ENCODE assay signal across 1 cellular context in genomic region chr16:3023669-3024478, GRCh38.
TF ChIP-seq lines count a peak whose summit lies in the region.

A gene with protein sequence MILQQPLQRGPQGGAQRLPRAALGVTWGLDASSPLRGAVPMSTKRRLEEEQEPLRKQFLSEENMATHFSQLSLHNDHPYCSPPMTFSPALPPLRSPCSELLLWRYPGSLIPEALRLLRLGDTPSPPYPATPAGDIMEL (minus strand): TSS chr16:3023942. CDS start chr16:3023941, 1 bp downstream.
Gene THOC6, plus strand, starts transcription at chr16:3024035. Its CDS starts 292 bp downstream, at chr16:3024327.

TF ChIP-seq in HepG2, 621 proteins besides CTCF, POLR2A, EP300 and RAD21 (continued from another document and continues in another):
- TF ChIP-seq ZHX2 (IDR thresholded peaks at IDR 0.05; ENCODE audit: low read depth), result peak; percentile 75; the same call in 1 of the 2 replicates
- no peak for TF ChIP-seq ZHX2 (CRISPR knock-in tag; IDR thresholded peaks at IDR 0.05; ENCODE audit: borderline replicate concordance)
- no peak; the same call in 1 of the 2 replicates for TF ChIP-seq NR2F2 (IDR thresholded peaks at IDR 0.05; ENCODE audit: borderline replicate concordance, low read depth)
- TF ChIP-seq CSRNP1 (CRISPR knock-in tag; IDR thresholded peaks at IDR 0.05), result peak; percentile 91
- TF ChIP-seq FIP1L1 (IDR thresholded peaks at IDR 0.05; ENCODE audit: borderline replicate concordance, insufficient read depth, low read depth, low read length), result peak; percentile 90; the same call in 1 of the 2 replicates
- peak; percentile 41; the same call in 1 of the 2 replicates for TF ChIP-seq NFKBIZ (CRISPR knock-in tag; IDR thresholded peaks at IDR 0.05)
- peak; percentile 51; the same call in 1 of the 2 replicates for TF ChIP-seq ZSCAN9 (CRISPR knock-in tag; IDR thresholded peaks at IDR 0.05; ENCODE audit: borderline replicate concordance)
- TF ChIP-seq SP2 (CRISPR knock-in tag; IDR thresholded peaks at IDR 0.05), result peak; percentile 58; the same call in 1 of the 2 replicates
- peak; percentile 85 for TF ChIP-seq IRF9 (CRISPR knock-in tag; IDR thresholded peaks at IDR 0.05; ENCODE audit: borderline replicate concordance)
- TF ChIP-seq YY1 (IDR thresholded peaks at IDR 0.05; ENCODE audit: insufficient read depth, insufficient replicate concordance, low read depth, low read length), result peak; percentile 57
- TF ChIP-seq ZNF225 (CRISPR knock-in tag; IDR thresholded peaks at IDR 0.05), result peak; percentile 44
- TF ChIP-seq ATF7-NPFF (CRISPR knock-in tag; IDR thresholded peaks at IDR 0.05; ENCODE audit: low read depth), result peak; percentile 73; the same call in 1 of the 2 replicates
- peak; percentile 20; the same call in 1 of the 2 replicates for TF ChIP-seq CCDC6 (CRISPR knock-in tag; IDR thresholded peaks at IDR 0.05)
- peak; percentile 88 for TF ChIP-seq CHD2 (IDR thresholded peaks at IDR 0.05; ENCODE audit: low read depth, low read length)
- TF ChIP-seq, protein P1, sequence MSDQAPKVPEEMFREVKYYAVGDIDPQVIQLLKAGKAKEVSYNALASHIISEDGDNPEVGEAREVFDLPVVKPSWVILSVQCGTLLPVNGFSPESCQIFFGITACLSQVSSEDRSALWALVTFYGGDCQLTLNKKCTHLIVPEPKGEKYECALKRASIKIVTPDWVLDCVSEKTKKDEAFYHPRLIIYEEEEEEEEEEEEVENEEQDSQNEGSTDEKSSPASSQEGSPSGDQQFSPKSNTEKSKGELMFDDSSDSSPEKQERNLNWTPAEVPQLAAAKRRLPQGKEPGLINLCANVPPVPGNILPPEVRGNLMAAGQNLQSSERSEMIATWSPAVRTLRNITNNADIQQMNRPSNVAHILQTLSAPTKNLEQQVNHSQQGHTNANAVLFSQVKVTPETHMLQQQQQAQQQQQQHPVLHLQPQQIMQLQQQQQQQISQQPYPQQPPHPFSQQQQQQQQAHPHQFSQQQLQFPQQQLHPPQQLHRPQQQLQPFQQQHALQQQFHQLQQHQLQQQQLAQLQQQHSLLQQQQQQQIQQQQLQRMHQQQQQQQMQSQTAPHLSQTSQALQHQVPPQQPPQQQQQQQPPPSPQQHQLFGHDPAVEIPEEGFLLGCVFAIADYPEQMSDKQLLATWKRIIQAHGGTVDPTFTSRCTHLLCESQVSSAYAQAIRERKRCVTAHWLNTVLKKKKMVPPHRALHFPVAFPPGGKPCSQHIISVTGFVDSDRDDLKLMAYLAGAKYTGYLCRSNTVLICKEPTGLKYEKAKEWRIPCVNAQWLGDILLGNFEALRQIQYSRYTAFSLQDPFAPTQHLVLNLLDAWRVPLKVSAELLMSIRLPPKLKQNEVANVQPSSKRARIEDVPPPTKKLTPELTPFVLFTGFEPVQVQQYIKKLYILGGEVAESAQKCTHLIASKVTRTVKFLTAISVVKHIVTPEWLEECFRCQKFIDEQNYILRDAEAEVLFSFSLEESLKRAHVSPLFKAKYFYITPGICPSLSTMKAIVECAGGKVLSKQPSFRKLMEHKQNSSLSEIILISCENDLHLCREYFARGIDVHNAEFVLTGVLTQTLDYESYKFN (CRISPR knock-in tag; conservative IDR thresholded peaks at IDR 0.05), result no peak; the same call in 1 of the 2 replicates
- TF ChIP-seq DPF2 (CRISPR knock-in tag; IDR thresholded peaks at IDR 0.05; ENCODE audit: borderline replicate concordance, low read depth), result no peak
- peak; percentile 58; the same call in 1 of the 2 replicates for TF ChIP-seq ZSCAN25 (CRISPR knock-in tag; IDR thresholded peaks at IDR 0.05)
- peak; percentile 83; the same call in 1 of the 2 replicates for TF ChIP-seq ZSCAN31 (CRISPR knock-in tag; IDR thresholded peaks at IDR 0.05; ENCODE audit: low read depth)
- peak; percentile 83 for TF ChIP-seq ELF1 (CRISPR knock-in tag; IDR thresholded peaks at IDR 0.05)
- TF ChIP-seq IRF2 (CRISPR knock-in tag; IDR thresholded peaks at IDR 0.05), result peak; percentile 96
- TF ChIP-seq KMT2B (CRISPR knock-in tag; IDR thresholded peaks at IDR 0.05), result peak; percentile 69
- 0 out of 2 replicates have a peak, but pooled peaks have one; percentile 31 for TF ChIP-seq CHCHD3 (CRISPR knock-in tag; IDR thresholded peaks at IDR 0.05)
- TF ChIP-seq ZNF230 (CRISPR knock-in tag; IDR thresholded peaks at IDR 0.05), result peak; percentile 87; the same call in 1 of the 2 replicates
- TF ChIP-seq MLLT10 (CRISPR knock-in tag; IDR thresholded peaks at IDR 0.05), result no peak
- TF ChIP-seq TOPORS (CRISPR knock-in tag; IDR thresholded peaks at IDR 0.05), result 0 out of 2 replicates have a peak, but pooled peaks have one; percentile 51
- TF ChIP-seq ARNT2 (CRISPR knock-in tag; IDR thresholded peaks at IDR 0.05; ENCODE audit: low read depth), result peak; percentile 54; the same call in 1 of the 2 replicates
- no peak for TF ChIP-seq HNF4A (CRISPR knock-in tag; IDR thresholded peaks at IDR 0.05)
- no peak for TF ChIP-seq FOXA1 (IDR thresholded peaks at IDR 0.05)
- TF ChIP-seq FOXA1 (CRISPR knock-in tag; IDR thresholded peaks at IDR 0.05), result peak; percentile 57
- TF ChIP-seq GABPA (IDR thresholded peaks at IDR 0.05; ENCODE audit: low read depth, low read length), result peak; percentile 59
- TF ChIP-seq GABPA (CRISPR knock-in tag; IDR thresholded peaks at IDR 0.05; ENCODE audit: low read depth), result peak; percentile 89
- TF ChIP-seq ZNF792 (CRISPR knock-in tag; IDR thresholded peaks at IDR 0.05), result peak; percentile 64; the same call in 1 of the 2 replicates
- peak; percentile 75; the same call in 1 of the 2 replicates for TF ChIP-seq TAF1 (CRISPR knock-in tag; IDR thresholded peaks at IDR 0.05)
- TF ChIP-seq ATF4 (CRISPR knock-in tag; IDR thresholded peaks at IDR 0.05), result peak in 1 of 2 experiments; percentile 95; a peak in 2 of 4 replicates
- peak; percentile 84; the same call in 1 of the 2 replicates for TF ChIP-seq KAT8 (CRISPR knock-in tag; IDR thresholded peaks at IDR 0.05)
- TF ChIP-seq ZNF629 (CRISPR knock-in tag; conservative IDR thresholded peaks at IDR 0.05), result no peak
- TF ChIP-seq SP140L (CRISPR knock-in tag; IDR thresholded peaks at IDR 0.05; ENCODE audit: borderline replicate concordance), result no peak
- TF ChIP-seq, protein P2, sequence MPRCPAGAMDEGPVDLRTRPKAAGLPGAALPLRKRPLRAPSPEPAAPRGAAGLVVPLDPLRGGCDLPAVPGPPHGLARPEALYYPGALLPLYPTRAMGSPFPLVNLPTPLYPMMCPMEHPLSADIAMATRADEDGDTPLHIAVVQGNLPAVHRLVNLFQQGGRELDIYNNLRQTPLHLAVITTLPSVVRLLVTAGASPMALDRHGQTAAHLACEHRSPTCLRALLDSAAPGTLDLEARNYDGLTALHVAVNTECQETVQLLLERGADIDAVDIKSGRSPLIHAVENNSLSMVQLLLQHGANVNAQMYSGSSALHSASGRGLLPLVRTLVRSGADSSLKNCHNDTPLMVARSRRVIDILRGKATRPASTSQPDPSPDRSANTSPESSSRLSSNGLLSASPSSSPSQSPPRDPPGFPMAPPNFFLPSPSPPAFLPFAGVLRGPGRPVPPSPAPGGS (CRISPR knock-in tag; IDR thresholded peaks at IDR 0.05), result peak; percentile 90
- TF ChIP-seq ZC3H4 (CRISPR knock-in tag; IDR thresholded peaks at IDR 0.05; ENCODE audit: borderline replicate concordance), result peak; percentile 44; the same call in 1 of the 2 replicates
- no peak for TF ChIP-seq GPBP1L1 (CRISPR knock-in tag; IDR thresholded peaks at IDR 0.05)
- TF ChIP-seq, protein P3, sequence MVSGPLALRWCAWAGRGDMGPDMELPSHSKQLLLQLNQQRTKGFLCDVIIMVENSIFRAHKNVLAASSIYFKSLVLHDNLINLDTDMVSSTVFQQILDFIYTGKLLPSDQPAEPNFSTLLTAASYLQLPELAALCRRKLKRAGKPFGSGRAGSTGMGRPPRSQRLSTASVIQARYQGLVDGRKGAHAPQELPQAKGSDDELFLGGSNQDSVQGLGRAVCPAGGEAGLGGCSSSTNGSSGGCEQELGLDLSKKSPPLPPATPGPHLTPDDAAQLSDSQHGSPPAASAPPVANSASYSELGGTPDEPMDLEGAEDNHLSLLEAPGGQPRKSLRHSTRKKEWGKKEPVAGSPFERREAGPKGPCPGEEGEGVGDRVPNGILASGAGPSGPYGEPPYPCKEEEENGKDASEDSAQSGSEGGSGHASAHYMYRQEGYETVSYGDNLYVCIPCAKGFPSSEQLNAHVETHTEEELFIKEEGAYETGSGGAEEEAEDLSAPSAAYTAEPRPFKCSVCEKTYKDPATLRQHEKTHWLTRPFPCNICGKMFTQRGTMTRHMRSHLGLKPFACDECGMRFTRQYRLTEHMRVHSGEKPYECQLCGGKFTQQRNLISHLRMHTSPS (CRISPR knock-in tag; IDR thresholded peaks at IDR 0.05; ENCODE audit: low read depth), result no peak; the same call in 1 of the 2 replicates
- TF ChIP-seq SOX5 (CRISPR knock-in tag; IDR thresholded peaks at IDR 0.05; ENCODE audit: borderline replicate concordance), result peak; percentile 44; the same call in 1 of the 2 replicates
